ENCODE assay signal across 20 cellular contexts in genomic region chr3:128686465-128686864, GRCh38.
"Had no signal": no experiment of that assay in that cellular context is flagged by ENCODE, and none has a peak within 500 bp of the region (broad histone marks: within the 10 kb centered on the region; RNA-seq: fewer than 3 reads in every experiment).

No MANE protein-coding gene starts in this region.

- H3K9ac ChIP-seq: KMS-11 had no signal

- H3K4me2 ChIP-seq: KMS-11 had no signal

- H3K4me3 ChIP-seq: SJSA1, SK-N-MC had no signal

- DNase-seq: Kasumi-1, MM.1S, NCI-H1092 treated with DMSO at 0.1 percent for 48 hours, NCI-H1436, NCI-H187, NCI-H2029, NCI-H2081 treated with DMSO at 0.1 percent for 48 hours, NCI-H2171, NCI-H345, NCI-H524, NCI-H526 treated with DMSO at 0.1 percent for 48 hours, NCI-H748 treated with DMSO at 0.1 percent for 48 hours, Right ventricle myocardium superior, RPMI8226, SIG-M5 had no signal

- H3K27ac ChIP-seq: HL-60, KMS-11, SJSA1, SK-N-MC had no signal

- FAIRE-seq: RCC 7860 had no signal

- H3K27me3 ChIP-seq: SJSA1 had no signal

- H3K36me3 ChIP-seq: SJSA1 had no signal
